ENCODE assay signal across 1 cellular context in the genomic region with DNA sequence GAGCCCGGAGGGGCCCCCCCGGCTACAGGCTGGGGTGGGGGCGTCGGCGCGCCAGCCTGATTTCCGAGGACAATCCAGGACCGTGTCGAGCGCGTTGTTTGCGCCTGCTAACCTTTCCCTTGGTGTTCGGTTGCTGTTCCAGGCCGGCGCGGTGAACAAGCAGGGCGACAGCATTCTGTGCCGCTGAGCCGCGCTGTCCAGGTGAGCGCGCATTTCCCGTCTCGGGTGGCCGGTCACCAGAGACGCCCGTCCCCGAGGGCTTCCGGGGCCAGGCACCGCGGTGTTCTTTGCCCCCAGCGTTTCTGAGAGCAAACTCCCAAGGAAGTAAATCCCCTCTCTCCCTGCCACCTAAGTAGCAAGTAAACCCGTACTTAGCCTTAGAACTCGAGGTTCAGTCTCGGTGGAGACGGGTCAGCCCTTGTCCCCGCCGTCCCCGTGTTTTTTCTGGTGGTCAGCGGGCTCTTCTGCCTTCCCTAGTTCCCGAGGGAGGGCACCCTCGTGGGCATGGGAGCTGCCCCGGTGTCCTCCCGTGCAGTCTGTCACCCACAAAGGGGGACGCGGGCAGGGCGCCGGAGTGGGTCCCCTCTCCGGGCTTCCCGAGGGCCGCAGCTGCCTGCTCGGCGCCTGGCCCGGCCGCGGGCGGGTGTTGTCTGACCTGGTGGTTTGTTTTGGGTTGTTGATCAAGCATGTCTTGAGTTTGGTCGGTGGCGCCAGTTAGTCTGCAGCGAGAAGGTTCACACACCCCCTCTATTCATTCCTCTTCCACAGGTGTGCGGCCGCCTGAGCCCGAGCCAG.
TF ChIP-seq lines count a peak whose summit lies in the region.

No MANE protein-coding gene starts in this region.

TF ChIP-seq in HepG2, 621 proteins besides CTCF, POLR2A, EP300 and RAD21 (continued from another document and continues in another):
- TF ChIP-seq, protein P1, sequence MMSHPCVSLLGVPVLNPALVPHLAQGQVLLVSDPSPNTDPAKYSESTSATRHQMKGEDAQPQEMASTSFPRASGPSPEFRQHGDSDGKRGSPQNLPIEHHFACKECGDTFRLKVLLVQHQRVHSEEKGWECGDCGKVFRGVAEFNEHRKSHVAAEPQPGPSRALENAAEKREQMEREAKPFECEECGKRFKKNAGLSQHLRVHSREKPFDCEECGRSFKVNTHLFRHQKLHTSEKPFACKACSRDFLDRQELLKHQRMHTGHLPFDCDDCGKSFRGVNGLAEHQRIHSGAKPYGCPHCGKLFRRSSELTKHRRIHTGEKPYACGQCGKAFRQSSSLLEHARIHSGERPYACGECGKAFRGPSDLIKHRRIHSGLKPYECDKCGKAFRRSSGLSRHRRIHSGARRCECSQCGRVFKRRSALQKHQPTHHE (CRISPR knock-in tag; IDR thresholded peaks at IDR 0.05; ENCODE audit: borderline replicate concordance), result 0 out of 2 replicates have a peak, but pooled peaks have one; percentile 68
- no peak for TF ChIP-seq ZSCAN12 (CRISPR knock-in tag; IDR thresholded peaks at IDR 0.05)
- no peak for TF ChIP-seq SRSF4 (IDR thresholded peaks at IDR 0.05; ENCODE audit: low read depth, low read length, poor library complexity, severe bottlenecking)
- peak; percentile 11 for TF ChIP-seq TEAD3 (CRISPR knock-in tag; optimal IDR thresholded peaks at IDR 0.05; ENCODE audit: borderline replicate concordance)
- TF ChIP-seq ZNF281 (CRISPR knock-in tag; IDR thresholded peaks at IDR 0.05; ENCODE audit: borderline replicate concordance), result peak; percentile 8; the same call in 1 of the 2 replicates
- no peak for TF ChIP-seq ARHGAP35 (CRISPR knock-in tag; IDR thresholded peaks at IDR 0.05; ENCODE audit: borderline replicate concordance)
- peak; percentile 65; the same call in 1 of the 2 replicates for TF ChIP-seq BRD4 (CRISPR knock-in tag; IDR thresholded peaks at IDR 0.05)
- TF ChIP-seq, protein P2, sequence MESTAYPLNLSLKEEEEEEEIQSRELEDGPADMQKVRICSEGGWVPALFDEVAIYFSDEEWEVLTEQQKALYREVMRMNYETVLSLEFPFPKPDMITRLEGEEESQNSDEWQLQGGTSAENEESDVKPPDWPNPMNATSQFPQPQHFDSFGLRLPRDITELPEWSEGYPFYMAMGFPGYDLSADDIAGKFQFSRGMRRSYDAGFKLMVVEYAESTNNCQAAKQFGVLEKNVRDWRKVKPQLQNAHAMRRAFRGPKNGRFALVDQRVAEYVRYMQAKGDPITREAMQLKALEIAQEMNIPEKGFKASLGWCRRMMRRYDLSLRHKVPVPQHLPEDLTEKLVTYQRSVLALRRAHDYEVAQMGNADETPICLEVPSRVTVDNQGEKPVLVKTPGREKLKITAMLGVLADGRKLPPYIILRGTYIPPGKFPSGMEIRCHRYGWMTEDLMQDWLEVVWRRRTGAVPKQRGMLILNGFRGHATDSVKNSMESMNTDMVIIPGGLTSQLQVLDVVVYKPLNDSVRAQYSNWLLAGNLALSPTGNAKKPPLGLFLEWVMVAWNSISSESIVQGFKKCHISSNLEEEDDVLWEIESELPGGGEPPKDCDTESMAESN (CRISPR knock-in tag; conservative IDR thresholded peaks at IDR 0.05), result 0 out of 2 replicates have a peak, but pooled peaks have one; percentile 32
- peak; percentile 67; the same call in 1 of the 2 replicates for TF ChIP-seq ZNF546 (CRISPR knock-in tag; conservative IDR thresholded peaks at IDR 0.05)
- TF ChIP-seq MAX (IDR thresholded peaks at IDR 0.05), result peak; percentile 61; the same call in 1 of the 2 replicates
- TF ChIP-seq ZUFSP (CRISPR knock-in tag; IDR thresholded peaks at IDR 0.05; ENCODE audit: borderline replicate concordance), result no peak
- peak; percentile 42; the same call in 1 of the 2 replicates for TF ChIP-seq POGZ (CRISPR knock-in tag; IDR thresholded peaks at IDR 0.05)
- no peak for TF ChIP-seq STAT5B (CRISPR knock-in tag; IDR thresholded peaks at IDR 0.05)
- TF ChIP-seq ZNF720 (CRISPR knock-in tag; IDR thresholded peaks at IDR 0.05), result no peak
- 0 out of 2 replicates have a peak, but pooled peaks have one; percentile 10 for TF ChIP-seq SALL2 (CRISPR knock-in tag; IDR thresholded peaks at IDR 0.05)
- TF ChIP-seq PAXIP1 (CRISPR knock-in tag; conservative IDR thresholded peaks at IDR 0.05), result no peak
- TF ChIP-seq, protein P3, sequence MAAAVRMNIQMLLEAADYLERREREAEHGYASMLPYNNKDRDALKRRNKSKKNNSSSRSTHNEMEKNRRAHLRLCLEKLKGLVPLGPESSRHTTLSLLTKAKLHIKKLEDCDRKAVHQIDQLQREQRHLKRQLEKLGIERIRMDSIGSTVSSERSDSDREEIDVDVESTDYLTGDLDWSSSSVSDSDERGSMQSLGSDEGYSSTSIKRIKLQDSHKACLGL (CRISPR knock-in tag; IDR thresholded peaks at IDR 0.05), result peak; percentile 63; the same call in 1 of the 2 replicates
- TF ChIP-seq, protein P4, sequence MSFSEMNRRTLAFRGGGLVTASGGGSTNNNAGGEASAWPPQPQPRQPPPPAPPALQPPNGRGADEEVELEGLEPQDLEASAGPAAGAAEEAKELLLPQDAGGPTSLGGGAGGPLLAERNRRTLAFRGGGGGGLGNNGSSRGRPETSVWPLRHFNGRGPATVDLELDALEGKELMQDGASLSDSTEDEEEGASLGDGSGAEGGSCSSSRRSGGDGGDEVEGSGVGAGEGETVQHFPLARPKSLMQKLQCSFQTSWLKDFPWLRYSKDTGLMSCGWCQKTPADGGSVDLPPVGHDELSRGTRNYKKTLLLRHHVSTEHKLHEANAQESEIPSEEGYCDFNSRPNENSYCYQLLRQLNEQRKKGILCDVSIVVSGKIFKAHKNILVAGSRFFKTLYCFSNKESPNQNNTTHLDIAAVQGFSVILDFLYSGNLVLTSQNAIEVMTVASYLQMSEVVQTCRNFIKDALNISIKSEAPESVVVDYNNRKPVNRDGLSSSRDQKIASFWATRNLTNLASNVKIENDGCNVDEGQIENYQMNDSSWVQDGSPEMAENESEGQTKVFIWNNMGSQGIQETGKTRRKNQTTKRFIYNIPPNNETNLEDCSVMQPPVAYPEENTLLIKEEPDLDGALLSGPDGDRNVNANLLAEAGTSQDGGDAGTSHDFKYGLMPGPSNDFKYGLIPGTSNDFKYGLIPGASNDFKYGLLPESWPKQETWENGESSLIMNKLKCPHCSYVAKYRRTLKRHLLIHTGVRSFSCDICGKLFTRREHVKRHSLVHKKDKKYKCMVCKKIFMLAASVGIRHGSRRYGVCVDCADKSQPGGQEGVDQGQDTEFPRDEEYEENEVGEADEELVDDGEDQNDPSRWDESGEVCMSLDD (CRISPR knock-in tag; IDR thresholded peaks at IDR 0.05; ENCODE audit: borderline replicate concordance), result peak; percentile 41; the same call in 1 of the 2 replicates
- TF ChIP-seq ZNF513 (CRISPR knock-in tag; conservative IDR thresholded peaks at IDR 0.05), result 0 out of 2 replicates have a peak, but pooled peaks have one; percentile 15
- TF ChIP-seq ATRX (CRISPR knock-in tag; IDR thresholded peaks at IDR 0.05; ENCODE audit: borderline replicate concordance), result no peak
- TF ChIP-seq ZBTB38 (CRISPR knock-in tag; IDR thresholded peaks at IDR 0.05), result 0 out of 2 replicates have a peak, but pooled peaks have one; percentile 14
- TF ChIP-seq EED (CRISPR knock-in tag; IDR thresholded peaks at IDR 0.05), result no peak
- TF ChIP-seq, protein P5, sequence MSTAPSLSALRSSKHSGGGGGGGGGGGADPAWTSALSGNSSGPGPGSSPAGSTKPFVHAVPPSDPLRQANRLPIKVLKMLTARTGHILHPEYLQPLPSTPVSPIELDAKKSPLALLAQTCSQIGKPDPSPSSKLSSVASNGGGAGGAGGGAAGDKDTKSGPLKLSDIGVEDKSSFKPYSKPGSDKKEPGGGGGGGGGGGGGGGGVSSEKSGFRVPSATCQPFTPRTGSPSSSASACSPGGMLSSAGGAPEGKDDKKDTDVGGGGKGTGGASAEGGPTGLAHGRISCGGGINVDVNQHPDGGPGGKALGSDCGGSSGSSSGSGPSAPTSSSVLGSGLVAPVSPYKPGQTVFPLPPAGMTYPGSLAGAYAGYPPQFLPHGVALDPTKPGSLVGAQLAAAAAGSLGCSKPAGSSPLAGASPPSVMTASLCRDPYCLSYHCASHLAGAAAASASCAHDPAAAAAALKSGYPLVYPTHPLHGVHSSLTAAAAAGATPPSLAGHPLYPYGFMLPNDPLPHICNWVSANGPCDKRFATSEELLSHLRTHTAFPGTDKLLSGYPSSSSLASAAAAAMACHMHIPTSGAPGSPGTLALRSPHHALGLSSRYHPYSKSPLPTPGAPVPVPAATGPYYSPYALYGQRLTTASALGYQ (CRISPR knock-in tag; IDR thresholded peaks at IDR 0.05), result no peak
- peak; percentile 23 for TF ChIP-seq KAT7 (CRISPR knock-in tag; IDR thresholded peaks at IDR 0.05; ENCODE audit: borderline replicate concordance)
- no peak for TF ChIP-seq PBX2 (CRISPR knock-in tag; IDR thresholded peaks at IDR 0.05)
- TF ChIP-seq FOXO1 (CRISPR knock-in tag; IDR thresholded peaks at IDR 0.05), result 0 out of 2 replicates have a peak, but pooled peaks have one; percentile 26
